Comparison of ENCODE assay signal across 15 cellular contexts in the genomic region with DNA sequence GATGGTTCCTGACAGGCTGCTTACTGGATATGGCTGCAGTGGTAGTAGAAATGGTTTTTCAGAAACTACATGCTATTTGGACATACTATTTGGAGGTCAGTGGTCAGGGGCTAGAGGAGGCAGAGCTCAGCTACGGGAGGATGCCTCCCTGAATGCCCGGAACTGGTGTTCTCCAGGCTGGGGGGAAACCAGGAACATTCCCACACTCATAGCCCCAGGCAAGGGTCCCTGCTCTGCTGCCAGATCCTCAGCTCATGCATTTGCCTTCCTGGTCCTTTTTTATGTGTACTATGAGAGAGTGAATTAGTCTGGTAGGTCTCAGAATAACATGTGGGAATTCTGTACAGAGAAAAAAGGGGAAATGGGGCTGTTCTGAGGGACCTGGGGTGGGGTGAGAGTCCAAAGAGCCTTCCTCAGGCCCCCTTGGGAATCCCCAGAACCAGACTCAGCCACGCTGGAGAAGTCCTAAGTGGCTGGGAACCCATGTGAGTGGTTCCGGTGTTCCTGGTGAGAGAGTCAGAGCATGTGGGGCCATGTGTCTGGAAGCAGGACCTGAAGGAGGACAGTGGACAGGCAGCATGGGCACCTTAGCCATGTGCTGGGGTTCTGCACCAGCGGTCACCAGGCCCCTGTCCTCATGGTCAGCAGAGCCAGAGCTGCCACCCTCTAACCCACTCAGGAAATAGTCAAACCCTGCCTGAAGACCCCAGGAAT. TPM values are rescaled to one million over a fixed set of nuclear protein-coding genes. Genes with fewer than 3 reads are reported as not detected.
DNase-seq lines count a peak whose midpoint lies in the region; ATAC-seq and TF ChIP-seq lines count a peak whose summit lies in the region.
"Had no signal": no experiment of that assay in that cellular context is flagged by ENCODE, and none has a peak within 500 bp of the region (broad histone marks: within the 10 kb centered on the region; RNA-seq: fewer than 3 reads in every experiment).

No MANE protein-coding gene starts in this region.

- no peaks in the 10 kb centered on the region for H3K4me1 Mint-ChIP-seq in activated naive CD8-positive, alpha-beta T cell treated with anti-CD3 and anti-CD28 coated beads, Interleukin-2, amount 50 U/mL, for 24 hours

- H3K4ac ChIP-seq in IMR-90 (ENCODE audit: low read depth, low read length) = no peak overlapping the region

- TF ChIP-seq CTCF in BE2C (IDR thresholded peaks at IDR 0.05; ENCODE audit: low read depth, low read length) (no peak), IMR-90 (conservative IDR thresholded peaks at IDR 0.05; ENCODE audit: low read depth, low read length) (no peak), esophagus muscularis mucosa (IDR thresholded peaks at IDR 0.05) (no peak), psoas muscle (IDR thresholded peaks at IDR 0.05) (no peak)

- no peak overlapping the region for H2BK15ac ChIP-seq in IMR-90 (ENCODE audit: low read depth, low read length)

- peaks cover 23 to 95% of the 10 kb centered on the region in 2 experiments for H3K79me1 ChIP-seq in IMR-90 (ENCODE audit: low read depth in 1 of 2, low read length in 2 of 2)

- H3K36me3 ChIP-seq in BE2C (no peaks in the 10 kb centered on the region; the same call in 1 of the 2 replicates), IMR-90 (ENCODE audit: control insufficient read depth, insufficient read depth, low read length) (peaks cover 7% of the 10 kb centered on the region), esophagus muscularis mucosa (peaks cover 0 to 1% (median 0%) of the 10 kb centered on the region in 4 donors), psoas muscle (ENCODE audit: insufficient read depth in 1 of 2, low read depth in 1 of 2) (no peaks in the 10 kb centered on the region)
- H3K36me3 ChIP-seq: transverse colon had no signal

- H3K27ac ChIP-seq in IMR-90 (ENCODE audit: insufficient read depth, low read length) (peak overlapping the region; percentile 12; the same call in 1 of the 2 replicates), esophagus muscularis mucosa (replicated peaks in 1 of 4) (peak overlapping the region; percentile 36 to 69 (median 61)), psoas muscle (peak overlapping the region; percentile 89)

- no peaks in the 10 kb centered on the region for H3K27me3 Mint-ChIP-seq in activated naive CD8-positive, alpha-beta T cell treated with anti-CD3 and anti-CD28 coated beads, Interleukin-2, amount 50 U/mL, for 24 hours
- H3K27me3 Mint-ChIP-seq: activated CD4-positive, alpha-beta memory T cell treated with anti-CD3 and anti-CD28 coated beads for 36 hours; activated naive CD4-positive, alpha-beta T cell treated with anti-CD3 and anti-CD28 coated beads, Interleukin-2, amount 50 U/mL, for 24 hours had no signal

- 100% methylated on average over 1 of the region's 5 CpGs; no CpG with 5 or more reads in 1 of the 2 experiments for WGBS in IMR-90 (ENCODE audit: extremely low coverage in 2 of 2, insufficient read length in 1 of 2), 2 experiments
- WGBS in esophagus muscularis mucosa = 72% methylated on average over 4 of the region's 5 CpGs
- WGBS in psoas muscle, 3 donors = 46 to 67% (median 55%) methylated on average over 5 of the region's 5 CpGs

- H3K9me3 Mint-ChIP-seq in activated naive CD8-positive, alpha-beta T cell treated with anti-CD3 and anti-CD28 coated beads, Interleukin-2, amount 50 U/mL, for 24 hours = no peaks in the 10 kb centered on the region
- H3K9me3 Mint-ChIP-seq: activated CD4-positive, alpha-beta memory T cell treated with anti-CD3 and anti-CD28 coated beads for 36 hours; activated naive CD4-positive, alpha-beta T cell treated with anti-CD3 and anti-CD28 coated beads, Interleukin-2, amount 50 U/mL, for 24 hours had no signal

- H3K9me3 ChIP-seq in BE2C (no peaks in the 10 kb centered on the region), IMR-90 (ENCODE audit: control insufficient read depth, insufficient read depth, low read length) (no peaks in the 10 kb centered on the region), esophagus muscularis mucosa (no peaks in the 10 kb centered on the region), psoas muscle (no peaks in the 10 kb centered on the region)
- H3K9me3 ChIP-seq: transverse colon had no signal

- H4K20me1 ChIP-seq in IMR-90 (ENCODE audit: insufficient read depth, low read length) = peaks cover 99% of the 10 kb centered on the region

- peaks cover 67% of the 10 kb centered on the region for H3K9me1 ChIP-seq in IMR-90 (ENCODE audit: insufficient read depth, low read length)

- H4K5ac ChIP-seq in IMR-90 (ENCODE audit: low read depth, low read length) = no peak overlapping the region

- no peaks in the 10 kb centered on the region for H3K36me3 Mint-ChIP-seq in activated naive CD8-positive, alpha-beta T cell treated with anti-CD3 and anti-CD28 coated beads, Interleukin-2, amount 50 U/mL, for 24 hours (ENCODE audit: low read depth)
- H3K36me3 Mint-ChIP-seq: activated CD4-positive, alpha-beta memory T cell treated with anti-CD3 and anti-CD28 coated beads for 36 hours; activated naive CD4-positive, alpha-beta T cell treated with anti-CD3 and anti-CD28 coated beads, Interleukin-2, amount 50 U/mL, for 24 hours had no signal

- POLR2A ChIA-PET in IMR-90 (lab: Charles Lee; ENCODE audit: unreplicated experiment) = no interaction called here

- H3K18ac ChIP-seq in IMR-90 (ENCODE audit: low read depth, low read length) = no peak overlapping the region

- TF ChIP-seq POLR2A in IMR-90 (IDR thresholded peaks at IDR 0.05; ENCODE audit: low read depth, low read length) (no peak), esophagus muscularis mucosa (IDR thresholded peaks at IDR 0.05; ENCODE audit: low read depth) (no peak)

- in situ Hi-C loops in IMR-90 (cut with MboI; ENCODE audit: low sequenced_read_pairs) = no loop called here

- TF ChIP-seq EP300 in esophagus muscularis mucosa (IDR thresholded peaks at IDR 0.05) = no peak

- no peak overlapping the region for H3K27ac Mint-ChIP-seq in activated naive CD8-positive, alpha-beta T cell treated with anti-CD3 and anti-CD28 coated beads, Interleukin-2, amount 50 U/mL, for 24 hours
- H3K27ac Mint-ChIP-seq: activated CD4-positive, alpha-beta memory T cell treated with anti-CD3 and anti-CD28 coated beads for 36 hours; activated naive CD4-positive, alpha-beta T cell treated with anti-CD3 and anti-CD28 coated beads, Interleukin-2, amount 50 U/mL, for 24 hours; progenitor cell of endocrine pancreas had no signal

- ATAC-seq in IMR-90 (ENCODE audit: low read depth) = peak; percentile 24; the same call in 1 of the 2 replicates
- peak in 1 of 4 donors; percentile 8 for ATAC-seq in psoas muscle
- ATAC-seq in activated naive CD8-positive, alpha-beta T cell treated with anti-CD3 and anti-CD28 coated beads, Interleukin-2, amount 50 U/mL, for 24 hours = no peak

- no peak overlapping the region for H3K56ac ChIP-seq in IMR-90 (ENCODE audit: extremely low read depth, insufficient read depth, low read length)

- peak; percentile 64 for DNase-seq in BE2C
- DNase-seq in IMR-90 = no peak
- no peak for DNase-seq in esophagus muscularis mucosa (ENCODE audit: extremely low spot score)
- no peak for DNase-seq in psoas muscle
- no peak for DNase-seq in activated naive CD4-positive, alpha-beta T cell treated with Interleukin-2 at 50 U/mL for 16 hours
- no peak for DNase-seq in activated naive CD8-positive, alpha-beta T cell treated with anti-CD3 and anti-CD28 coated beads, Interleukin-2, amount 50 U/mL, for 24 hours
- DNase-seq in DMS114 treated with DMSO at 0.1 percent for 48 hours (lab: John Stamatoyannopoulos, UW; ENCODE audit: unreplicated experiment) = no peak
- DNase-seq in middle frontal gyrus (ENCODE audit: extremely low spot score, low spot score) = no peak
- DNase-seq: activated CD4-positive, alpha-beta memory T cell treated with anti-CD3 and anti-CD28 coated beads for 36 hours; C1 segment of cervical spinal cord; NCI-H146; NCI-H748 treated with DMSO at 0.1 percent for 48 hours; transverse colon had no signal

- peak overlapping the region; percentile 70 for H2AK9ac ChIP-seq in IMR-90 (replicated peaks; ENCODE audit: low read depth, low read length, poor library complexity)

- H3K27me3 ChIP-seq in BE2C (no peaks in the 10 kb centered on the region), IMR-90 (ENCODE audit: control insufficient read depth, insufficient read depth, low read length) (no peaks in the 10 kb centered on the region), esophagus muscularis mucosa (no peaks in the 10 kb centered on the region), psoas muscle (ENCODE audit: insufficient read depth in 3 of 3, low read length in 2 of 3) (no peaks in the 10 kb centered on the region)
- H3K27me3 ChIP-seq: transverse colon had no signal

- intact Hi-C loops in IMR-90 (cut with micrococcal nuclease) = no loop called here
- intact Hi-C loops in esophagus muscularis mucosa (cut with DNase I) = no loop called here
- intact Hi-C loops in psoas muscle (cut with DNase I) = loop anchor here in 1 of 2 donors (2.0 to 10.0 kb wide), 2 partner anchors 19 to 121 kb away; a partner anchor contains a TSS

- BruUV-seq in IMR-90 (replicated peaks; lab: Mats Ljungman, UMichigan) = no TSS peak

- H2BK5ac ChIP-seq in IMR-90 (ENCODE audit: low read depth, low read length, poor library complexity, severe bottlenecking) = no peak overlapping the region

- H4K8ac ChIP-seq in IMR-90 (ENCODE audit: low read depth in 2 of 2, low read length in 2 of 2) = no peak overlapping the region

- no peak overlapping the region for H2AK5ac ChIP-seq in IMR-90 (ENCODE audit: low read depth, low read length)

- H3K23ac ChIP-seq in IMR-90 (ENCODE audit: low read depth, low read length) = 0 out of 2 replicates have a peak overlapping the region, but pooled peaks have one; percentile 29

- H4K91ac ChIP-seq in IMR-90 (ENCODE audit: insufficient read depth, low read depth, low read length) = no peak overlapping the region

- H2AFZ ChIP-seq in IMR-90 (replicated peaks; ENCODE audit: low read length, poor library complexity) = no peak overlapping the region

- dilution Hi-C loops in IMR-90 (cut with HindIII; ENCODE audit: low sequenced_read_pairs, unreplicated experiment) = no loop called here

- H3K4me3 Mint-ChIP-seq in activated naive CD8-positive, alpha-beta T cell treated with anti-CD3 and anti-CD28 coated beads, Interleukin-2, amount 50 U/mL, for 24 hours = no peak overlapping the region
- H3K4me3 Mint-ChIP-seq: activated CD4-positive, alpha-beta memory T cell treated with anti-CD3 and anti-CD28 coated beads for 36 hours; activated naive CD4-positive, alpha-beta T cell treated with anti-CD3 and anti-CD28 coated beads, Interleukin-2, amount 50 U/mL, for 24 hours had no signal

- CTCF ChIA-PET in IMR-90 (lab: Yijun Ruan, JAX) = interaction anchor here (0.6 kb wide), 1 partner anchor 437 kb away, joined by 3 read pairs; no protein-coding TSS in a partner anchor

- no peak overlapping the region for H3K14ac ChIP-seq in IMR-90 (replicated peaks; ENCODE audit: low read depth, low read length)

- no peak overlapping the region for H3K4me2 ChIP-seq in IMR-90 (ENCODE audit: low read depth, low read length)

- no peak for TF ChIP-seq RAD21 in IMR-90 (IDR thresholded peaks at IDR 0.05; ENCODE audit: low read length)

- no peak overlapping the region for H2BK20ac ChIP-seq in IMR-90 (ENCODE audit: low read depth, low read length)

- no peak overlapping the region for H2BK120ac ChIP-seq in IMR-90 (ENCODE audit: low read depth, low read length)

- H3K4me1 ChIP-seq in BE2C (peaks cover 21% of the 10 kb centered on the region), IMR-90 (ENCODE audit: control insufficient read depth, insufficient read depth, low read length) (peaks cover 34% of the 10 kb centered on the region), esophagus muscularis mucosa (peaks cover 89 to 100% (median 100%) of the 10 kb centered on the region in 4 donors), psoas muscle (peaks cover 96% of the 10 kb centered on the region)

- H3K4me3 ChIP-seq in BE2C (ENCODE audit: low read depth, low read length) (no peak overlapping the region), IMR-90 (ENCODE audit: insufficient read depth, low read depth, low read length) (no peak overlapping the region), esophagus muscularis mucosa (no peak overlapping the region), psoas muscle (peak overlapping the region; percentile 11)
- H3K4me3 ChIP-seq: transverse colon had no signal

- no peak overlapping the region for H3K9ac ChIP-seq in IMR-90 (ENCODE audit: low read depth, low read length)

RNA-seq across cellular contexts. Expression of a gene that starts 58.0 kb away (rescaled TPM):
- not detected for polyA plus RNA-seq in BE2C (2012; ENCODE audit: insufficient read depth, insufficient read length, low read depth)
- total RNA-seq in IMR-90 (2012; rRNA removed) (90.0 and 97.5 TPM in 2 replicates), esophagus muscularis mucosa (1,000 to 10,000 TPM; 2,169 to 3,466 (median 2,516) TPM), psoas muscle (10 to 100 TPM; 42.5 to 86.6 (median 44.5) TPM)
- polyA plus RNA-seq in IMR-90 (2012; rRNA removed) (425 and 491 TPM in 2 replicates), psoas muscle (10 to 100 TPM; 23.1 to 33.7 (median 27.2) TPM)
- polyA plus RNA-seq in IMR-90 (2012; cell fraction: cytosol; rRNA removed) = 389 and 526 TPM in 2 replicates
- polyA plus RNA-seq in IMR-90 (2012; cell fraction: nucleus; rRNA removed; ENCODE audit: low replicate concordance) = 246 and 255 TPM in 2 replicates

Comparison
In these comparisons a context has a peak if more than half of its experiments do, and no peak if none do; other contexts are left out.
1. H3K27ac ChIP-seq: peak in every context shown above with its lines; median percentile 89 in psoas muscle; 61 in esophagus muscularis mucosa; 12 in IMR-90.
2. RNA of a gene that starts 58.0 kb away (total RNA-seq): 2,169 to 3,466 TPM in esophagus muscularis mucosa; 90.0 to 97.5 TPM in IMR-90 and 42.5 to 86.6 TPM in psoas muscle; every median in the first group is over 10 times any median in the second.